Comparison of ENCODE assay signal across 10 cellular contexts in the genomic region with DNA sequence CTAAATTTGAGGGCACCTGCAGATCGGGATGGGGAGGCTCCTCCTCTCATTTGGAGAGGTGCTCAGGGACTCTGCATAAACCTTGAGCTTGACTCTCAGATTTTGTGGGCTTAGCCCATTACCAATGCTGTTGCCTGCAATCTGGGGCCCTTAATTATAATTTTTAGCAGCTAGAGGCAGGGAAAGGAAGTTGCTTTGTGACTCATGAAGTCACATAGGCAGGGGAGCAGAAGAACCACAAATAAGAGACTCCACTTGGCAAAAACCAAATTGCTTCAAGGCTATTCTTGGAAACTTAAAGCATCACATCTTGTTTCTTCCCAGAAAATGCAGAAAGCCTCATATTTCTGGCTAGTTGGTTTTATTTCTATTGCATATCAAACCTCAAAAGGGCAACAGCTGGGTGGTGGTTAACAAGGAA. TPM values are rescaled to one million over a fixed set of nuclear protein-coding genes. Genes with fewer than 3 reads are reported as not detected.
DNase-seq lines count a peak whose midpoint lies in the region; ATAC-seq and TF ChIP-seq lines count a peak whose summit lies in the region.
"Had no signal": no experiment of that assay in that cellular context is flagged by ENCODE, and none has a peak within 500 bp of the region (broad histone marks: within the 10 kb centered on the region; RNA-seq: fewer than 3 reads in every experiment).

No MANE protein-coding gene starts in this region.

- H3K9me3 ChIP-seq in esophagus muscularis mucosa = no peaks in the 10 kb centered on the region

- WGBS in esophagus muscularis mucosa = 73% methylated on average over 1 of the region's 1 CpG

- H3K4me1 ChIP-seq in esophagus muscularis mucosa = peaks cover 51 to 84% (median 78%) of the 10 kb centered on the region in 4 donors

- intact Hi-C loops in esophagus muscularis mucosa (cut with DNase I) = no loop called here

- H3K36me3 ChIP-seq in esophagus muscularis mucosa = peaks cover 0 to 20% (median 18%) of the 10 kb centered on the region in 4 donors

- H3K27ac ChIP-seq in esophagus muscularis mucosa (replicated peaks in 1 of 4) = peak overlapping the region; percentile 87 to 91 (median 90)
- H3K27ac ChIP-seq: KMS-11 had no signal

- TF ChIP-seq EP300 in esophagus muscularis mucosa (IDR thresholded peaks at IDR 0.05) = no peak

- TF ChIP-seq CTCF in esophagus muscularis mucosa (IDR thresholded peaks at IDR 0.05) = no peak

- TF ChIP-seq POLR2A in esophagus muscularis mucosa (IDR thresholded peaks at IDR 0.05; ENCODE audit: low read depth) = no peak

- no peak overlapping the region for H3K4me3 ChIP-seq in esophagus muscularis mucosa

- DNase-seq in H4 (ENCODE audit: low spot score) = peak; percentile 81
- DNase-seq in SIG-M5 (lab: John Stamatoyannopoulos, UW) = peak; percentile 30
- no peak for DNase-seq in esophagus muscularis mucosa (ENCODE audit: extremely low spot score)
- no peak for DNase-seq in stimulated activated naive CD8-positive, alpha-beta T cell treated with anti-CD3 and anti-CD28 coated beads, Interleukin-15, Interleukin-2, amounts not matched to agents 100 U/mL and 50 U/mL, for 24 hours
- no peak for DNase-seq in GM19240 (ENCODE audit: insufficient read length, low spot score)
- DNase-seq in stimulated activated CD4-positive, alpha-beta T cell treated with anti-CD3 and anti-CD28 coated beads, Interleukin-4, amount 100 ng/mL, for 4 hours = no peak
- DNase-seq: glutamatergic neuron had no signal

- H3K27me3 ChIP-seq in esophagus muscularis mucosa = no peaks in the 10 kb centered on the region

- peak; percentile 78 for ATAC-seq in stimulated activated naive CD8-positive, alpha-beta T cell treated with anti-CD3 and anti-CD28 coated beads, Interleukin-15, Interleukin-2, amounts not matched to agents 100 U/mL and 50 U/mL, for 24 hours
- ATAC-seq in HG02678 (IDR thresholded peaks at IDR 0.05; ENCODE audit: unreplicated experiment) (no peak), GM21576 (IDR thresholded peaks at IDR 0.05; ENCODE audit: unreplicated experiment) (no peak)

RNA-seq across cellular contexts. Expression of gene MICAL2, which starts 46.9 kb away (rescaled TPM):
- total RNA-seq in H4 (2014; rRNA removed; shearing (Covaris generic)) = 52.1 and 53.4 TPM in 2 replicates
- total RNA-seq in esophagus muscularis mucosa = 100 to 1,000 TPM; 195 to 499 (median 259) TPM

Comparison
In these comparisons a context has a peak if more than half of its experiments do, and no peak if none do; other contexts are left out.
1. DNase-seq: peak in H4 (single experiment) and SIG-M5 (single experiment); none in esophagus muscularis mucosa (single experiment), stimulated activated naive CD8-positive, alpha-beta T cell treated with anti-CD3 and anti-CD28 coated beads, Interleukin-15, Interleukin-2, amounts not matched to agents 100 U/mL and 50 U/mL, for 24 hours (single experiment), GM19240 (single experiment) and stimulated activated CD4-positive, alpha-beta T cell treated with anti-CD3 and anti-CD28 coated beads, Interleukin-4, amount 100 ng/mL, for 4 hours (0 of 2).